In genomic region chr6:33208089-33208967, GRCh38 we compare ENCODE assay signal across 8 cellular contexts. TPM values are rescaled to one million over a fixed set of nuclear protein-coding genes. Genes with fewer than 3 reads are reported as not detected.
A peak's percentile ranks its signal among the peaks of the same experiment; 100 is the strongest.
DNase-seq lines count a peak whose midpoint lies in the region; ATAC-seq and TF ChIP-seq lines count a peak whose summit lies in the region.

Gene RING1, plus strand, starts transcription at chr6:33208500. Its CDS starts 323 bp downstream, at chr6:33208823.

- no peak for TF ChIP-seq CTCF in RWPE1 (conservative IDR thresholded peaks at IDR 0.05; ENCODE audit: low read depth)
- TF ChIP-seq CTCF in fibroblast of lung (conservative IDR thresholded peaks at IDR 0.05 in 1 of 2, IDR thresholded peaks at IDR 0.05 in 1 of 2; ENCODE audit: low read depth in 1 of 2, low read length in 2 of 2), result no peak

- CTCF ChIA-PET in RWPE1 (lab: Yijun Ruan, JAX), result interaction anchor here (2.1 kb wide), 1 partner anchor 40 kb away, joined by 8 read pairs; no protein-coding TSS in a partner anchor
- CTCF ChIA-PET in naive thymus-derived CD4-positive, alpha-beta T cell (lab: Charles Lee), result interaction anchor here (0.5 to 1.8 kb wide), 3 partner anchors 41 to 55 kb away, joined by 3 to 13 read pairs (median 3); no protein-coding TSS in a partner anchor

- H3K9ac ChIP-seq in HUES6 (ENCODE audit: low read length) (peak within 1 kb of the TSS; percentile 78), fibroblast of lung (ENCODE audit: insufficient read depth, low read length) (peak within 1 kb of the TSS; percentile 97)

- peak within 1 kb of the TSS; percentile 29 for H2AFZ ChIP-seq in fibroblast of lung (ENCODE audit: low read length)

- no peaks in the 10 kb centered on the region for H4K20me1 ChIP-seq in fibroblast of lung (ENCODE audit: control insufficient read depth, extremely low read depth, insufficient read depth, low read length)

- no peaks in the 10 kb centered on the region for H3K9me3 Mint-ChIP-seq in activated T-helper 17 cell treated with anti-CD3 and anti-CD28 coated beads, Interleukin-2, amount 50 U/mL, for 72 hours
- H3K9me3 Mint-ChIP-seq in naive thymus-derived CD4-positive, alpha-beta T cell, result peaks cover 0 to 1% (median 0%) of the 10 kb centered on the region in 11 donors
- no peaks in the 10 kb centered on the region for H3K9me3 Mint-ChIP-seq in stimulated activated effector memory CD8-positive, alpha-beta T cell treated with anti-CD3 and anti-CD28 coated beads, Interleukin-12 subunit alpha, Interleukin-12 subunit beta, amount 100 ng/mL, for 72 hours

- POLR2A ChIA-PET in RWPE1 (lab: Yijun Ruan, JAX; ENCODE audit: low non-redundant PET), result interaction anchor here (0.6 to 0.7 kb wide), 2 partner anchors 28 to 40 kb away, joined by 5 read pairs; no protein-coding TSS in a partner anchor
- POLR2A ChIA-PET in naive thymus-derived CD4-positive, alpha-beta T cell (lab: Charles Lee), result interaction anchor here (0.5 to 3.6 kb wide), 24 partner anchors 8 to 240 kb away, joined by 3 to 31 read pairs (median 4); partner anchors contain the start of genes B3GALT4, BRD2, COL11A2 and PFDN6

- peaks cover 7% of the 10 kb centered on the region for H3K27me3 Mint-ChIP-seq in activated T-helper 17 cell treated with anti-CD3 and anti-CD28 coated beads, Interleukin-2, amount 50 U/mL, for 72 hours
- H3K27me3 Mint-ChIP-seq in naive thymus-derived CD4-positive, alpha-beta T cell, result peaks cover 0 to 15% (median 6%) of the 10 kb centered on the region in 5 donors

- in situ Hi-C loops in ACHN (cut with HindIII; ENCODE audit: low pct_ligation_motif_present, low pct_unique_long_range_greater_than_20kb, low sequenced_read_pairs), result no loop called here

- H3K4me2 ChIP-seq in fibroblast of lung (ENCODE audit: extremely low read depth, insufficient read depth, low read length), result peak within 1 kb of the TSS; percentile 98

- H3K9me3 ChIP-seq in HUES6 (ENCODE audit: control insufficient read depth, insufficient read depth, low read depth, low read length) (no peaks in the 10 kb centered on the region), fibroblast of lung (ENCODE audit: control insufficient read depth, insufficient read depth, low read depth, low read length) (no peaks in the 10 kb centered on the region)
- no peaks in the 10 kb centered on the region for H3K9me3 ChIP-seq in naive thymus-derived CD4-positive, alpha-beta T cell (ENCODE audit: control insufficient read depth in 2 of 3, low read length in 3 of 3)

- H3K36me3 Mint-ChIP-seq in activated T-helper 17 cell treated with anti-CD3 and anti-CD28 coated beads, Interleukin-2, amount 50 U/mL, for 72 hours (ENCODE audit: low read depth), result peaks cover 70% of the 10 kb centered on the region
- H3K36me3 Mint-ChIP-seq in naive thymus-derived CD4-positive, alpha-beta T cell, result peaks cover 0 to 22% (median 17%) of the 10 kb centered on the region in 5 donors
- H3K36me3 Mint-ChIP-seq in stimulated activated effector memory CD8-positive, alpha-beta T cell treated with anti-CD3 and anti-CD28 coated beads, Interleukin-12 subunit alpha, Interleukin-12 subunit beta, amount 100 ng/mL, for 72 hours, result peaks cover 78% of the 10 kb centered on the region

- H3K4me1 ChIP-seq in HUES6 (ENCODE audit: control insufficient read depth, insufficient read depth, low read length) (peaks cover 45% of the 10 kb centered on the region), fibroblast of lung (ENCODE audit: control insufficient read depth, extremely low read depth, insufficient read depth, low read length) (peaks cover 31% of the 10 kb centered on the region)
- H3K4me1 ChIP-seq in naive thymus-derived CD4-positive, alpha-beta T cell (ENCODE audit: control insufficient read depth in 2 of 2, insufficient read depth in 2 of 2, low read length in 2 of 2), result peaks cover 23 to 34% of the 10 kb centered on the region in 2 donors

- intact Hi-C loops in naive thymus-derived CD4-positive, alpha-beta T cell (cut with micrococcal nuclease), result loop anchor here (1.0 to 10.0 kb wide), 9 partner anchors 8 to 2004 kb away; partner anchors contain the start of genes RXRB (in 2 of the 2), SLC39A7 (in 2 of the 2), C6orf47 (in 1 of the 2) and CLIC1 (in 1 of the 2)

- peaks cover 45% of the 10 kb centered on the region for H3K4me1 Mint-ChIP-seq in activated T-helper 17 cell treated with anti-CD3 and anti-CD28 coated beads, Interleukin-2, amount 50 U/mL, for 72 hours
- peaks cover 43 to 58% (median 52%) of the 10 kb centered on the region in 7 donors for H3K4me1 Mint-ChIP-seq in naive thymus-derived CD4-positive, alpha-beta T cell
- H3K4me1 Mint-ChIP-seq in stimulated activated effector memory CD8-positive, alpha-beta T cell treated with anti-CD3 and anti-CD28 coated beads, Interleukin-12 subunit alpha, Interleukin-12 subunit beta, amount 100 ng/mL, for 72 hours, result peaks cover 73% of the 10 kb centered on the region

- H3K79me2 ChIP-seq in fibroblast of lung (ENCODE audit: control insufficient read depth, insufficient read depth, low read length), result peaks cover 7% of the 10 kb centered on the region

- DNase-seq in ACHN, result peak; percentile 67
- peak; percentile 84 for DNase-seq in RWPE1 (ENCODE audit: low spot score)
- DNase-seq in fibroblast of lung (ENCODE audit: low read depth in 2 of 2), result peak; percentile 71 to 72
- peak; percentile 80 to 93 (median 87) for DNase-seq in naive thymus-derived CD4-positive, alpha-beta T cell
- peak; percentile 79 to 89 for DNase-seq in stimulated activated effector memory CD8-positive, alpha-beta T cell treated with anti-CD3 and anti-CD28 coated beads, Interleukin-12 subunit alpha, Interleukin-12 subunit beta, amount 100 ng/mL, for 72 hours (ENCODE audit: low spot score in 2 of 2)

- H3K27me3 ChIP-seq in HUES6 (ENCODE audit: control insufficient read depth, insufficient read depth, low read length) (peaks cover 54% of the 10 kb centered on the region), fibroblast of lung (ENCODE audit: control insufficient read depth, insufficient read depth, low read length) (no peaks in the 10 kb centered on the region)
- peaks cover 0 to 3% of the 10 kb centered on the region in 2 donors for H3K27me3 ChIP-seq in naive thymus-derived CD4-positive, alpha-beta T cell (ENCODE audit: control insufficient read depth in 2 of 2, insufficient read depth in 2 of 2, low read length in 2 of 2)

- H3K4me3 Mint-ChIP-seq in activated T-helper 17 cell treated with anti-CD3 and anti-CD28 coated beads, Interleukin-2, amount 50 U/mL, for 72 hours, result peak within 1 kb of the TSS; percentile 100
- peak within 1 kb of the TSS; percentile 83 to 97 (median 90) for H3K4me3 Mint-ChIP-seq in naive thymus-derived CD4-positive, alpha-beta T cell
- H3K4me3 Mint-ChIP-seq in stimulated activated effector memory CD8-positive, alpha-beta T cell treated with anti-CD3 and anti-CD28 coated beads, Interleukin-12 subunit alpha, Interleukin-12 subunit beta, amount 100 ng/mL, for 72 hours, result peak within 1 kb of the TSS; percentile 92

- peak within 1 kb of the TSS; percentile 96 for H3K4me3 ChIP-seq in HUES6 (ENCODE audit: low read depth, low read length)
- H3K4me3 ChIP-seq in fibroblast of lung (replicated peaks in 1 of 4; ENCODE audit: control extremely low read depth in 1 of 4, insufficient read depth in 1 of 4, low read depth in 3 of 4, low read length in 4 of 4), result peak within 1 kb of the TSS; percentile 86 to 96 (median 93)
- peak within 1 kb of the TSS; percentile 92 for H3K4me3 ChIP-seq in naive thymus-derived CD4-positive, alpha-beta T cell (ENCODE audit: low read length)

- peak within 1 kb of the TSS; percentile 94 for H3K27ac Mint-ChIP-seq in activated T-helper 17 cell treated with anti-CD3 and anti-CD28 coated beads, Interleukin-2, amount 50 U/mL, for 72 hours
- H3K27ac Mint-ChIP-seq in naive thymus-derived CD4-positive, alpha-beta T cell, result peak within 1 kb of the TSS; percentile 87 to 96 (median 95)
- peak within 1 kb of the TSS; percentile 97 for H3K27ac Mint-ChIP-seq in stimulated activated effector memory CD8-positive, alpha-beta T cell treated with anti-CD3 and anti-CD28 coated beads, Interleukin-12 subunit alpha, Interleukin-12 subunit beta, amount 100 ng/mL, for 72 hours

- H3K27ac ChIP-seq in HUES6 (ENCODE audit: low read depth, low read length) (peak within 1 kb of the TSS; percentile 27; the same call in 1 of the 2 replicates), RWPE1 (peak within 1 kb of the TSS; percentile 95), fibroblast of lung (ENCODE audit: insufficient read depth, low read length) (peak within 1 kb of the TSS; percentile 96)
- H3K27ac ChIP-seq in naive thymus-derived CD4-positive, alpha-beta T cell (ENCODE audit: low read depth, low read length), result peak within 1 kb of the TSS; percentile 98

- ATAC-seq in GM18511 (IDR thresholded peaks at IDR 0.05; ENCODE audit: unreplicated experiment), result peak; percentile 41
- ATAC-seq in activated T-helper 17 cell treated with anti-CD3 and anti-CD28 coated beads, Interleukin-2, amount 50 U/mL, for 72 hours (replicated peaks), result peak; percentile 29
- ATAC-seq in naive thymus-derived CD4-positive, alpha-beta T cell, result peak; percentile 79
- peak; percentile 48 for ATAC-seq in stimulated activated effector memory CD8-positive, alpha-beta T cell treated with anti-CD3 and anti-CD28 coated beads, Interleukin-12 subunit alpha, Interleukin-12 subunit beta, amount 100 ng/mL, for 72 hours

- peaks cover 20% of the 10 kb centered on the region for H3K36me3 ChIP-seq in HUES6 (ENCODE audit: control insufficient read depth, insufficient read depth, low read length)
- H3K36me3 ChIP-seq in fibroblast of lung (ENCODE audit: control insufficient read depth, insufficient read depth, low read length), result peaks cover 16% of the 10 kb centered on the region
- H3K36me3 ChIP-seq in naive thymus-derived CD4-positive, alpha-beta T cell (ENCODE audit: control insufficient read depth in 2 of 3, insufficient read depth in 3 of 3, low read length in 3 of 3), result peaks cover 0 to 44% (median 6%) of the 10 kb centered on the region in 3 experiments

RNA-seq across cellular contexts. Expression of gene RING1, which starts in this region (rescaled TPM):
- total RNA-seq in activated T-helper 17 cell treated with anti-CD3 and anti-CD28 coated beads, Interleukin-2, amount 50 U/mL, for 72 hours, result 10 to 100 TPM; 22.7 to 25.1 TPM
- total RNA-seq in fibroblast of lung, result 30.6 and 33.1 TPM in 2 replicates
- polyA plus RNA-seq in fibroblast of lung, result 24.7 and 27.3 TPM in 2 replicates
- polyA plus RNA-seq in fibroblast of lung (2012), result 51.3 and 58.5 TPM in 2 replicates
- polyA minus RNA-seq in fibroblast of lung (ENCODE audit: low replicate concordance), result 45.7 and 60.7 TPM in 2 replicates
- total RNA-seq in naive thymus-derived CD4-positive, alpha-beta T cell, result 10 to 100 TPM; 36.2 to 47.2 (median 44.5) TPM
- polyA plus RNA-seq in naive thymus-derived CD4-positive, alpha-beta T cell, result 10 to 100 TPM in 1 of 2 donors, 1 to 10 TPM in 1; 9.5 to 10.4 TPM

Comparison
In these comparisons a context has a peak if more than half of its experiments do, and no peak if none do; other contexts are left out.
1. Peak in every context shown above with its lines: DNase-seq, ATAC-seq, H3K4me3 ChIP-seq and H3K27ac ChIP-seq.
2. ATAC-seq: peak in every context shown above with its lines; median percentile 79 in naive thymus-derived CD4-positive, alpha-beta T cell; 48 in stimulated activated effector memory CD8-positive, alpha-beta T cell treated with anti-CD3 and anti-CD28 coated beads, Interleukin-12 subunit alpha, Interleukin-12 subunit beta, amount 100 ng/mL, for 72 hours; 41 in GM18511; 29 in activated T-helper 17 cell treated with anti-CD3 and anti-CD28 coated beads, Interleukin-2, amount 50 U/mL, for 72 hours.
3. H3K27ac ChIP-seq: peak in every context shown above with its lines; median percentile 98 in naive thymus-derived CD4-positive, alpha-beta T cell; 96 in fibroblast of lung; 95 in RWPE1; 27 in HUES6.